Comparison of ENCODE assay signal across 19 cellular contexts in genomic region chr3:86152620-86153019, GRCh38.
"Had no signal": no experiment of that assay in that cellular context is flagged by ENCODE, and none has a peak within 500 bp of the region (broad histone marks: within the 10 kb centered on the region; RNA-seq: fewer than 3 reads in every experiment).

No MANE protein-coding gene starts in this region.

- H3K27me3 Mint-ChIP-seq: T-cell had no signal

- ATAC-seq: HepG2, Panc1, PC-3, T-cell had no signal

- H3K4me1 Mint-ChIP-seq: T-cell had no signal

- H3K27ac Mint-ChIP-seq: T-cell; T-helper 1 cell treated with Interleukin-12 subunit alpha and Interleukin-12 subunit beta and Interleukin-4 antibody, amounts not matched to agents 30 μg/mL and 1 μg/mL, for 36 hours had no signal

- H3K9me3 ChIP-seq: MG63, SK-N-SH had no signal

- H3K4me3 Mint-ChIP-seq: T-cell; T-helper 1 cell treated with Interleukin-12 subunit alpha and Interleukin-12 subunit beta and Interleukin-4 antibody, amounts not matched to agents 30 μg/mL and 1 μg/mL, for 36 hours had no signal

- DNase-seq: IMR-90, Karpas-422, KG1, MG63, NCI-H1092, NCI-H1694, NCI-H187 treated with DMSO at 0.1 percent for 48 hours, NCI-H2029 treated with DMSO at 0.1 percent for 48 hours, NCI-H2107, NCI-H526 treated with DMSO at 0.1 percent for 48 hours, NCI-H748 treated with DMSO at 0.1 percent for 48 hours, PC-3, SHP77, SK-N-SH, SW 1271, T-cell had no signal

- H3K4me3 ChIP-seq: MG63 had no signal

- H3K36me3 ChIP-seq: MG63 had no signal

- H3K36me3 Mint-ChIP-seq: T-cell had no signal
